In genomic region chr7:106016331-106016730, GRCh38 we compare ENCODE assay signal across 12 cellular contexts.
"Had no signal": no experiment of that assay in that cellular context is flagged by ENCODE, and none has a peak within 500 bp of the region (broad histone marks: within the 10 kb centered on the region; RNA-seq: fewer than 3 reads in every experiment).

No MANE protein-coding gene starts in this region.

- DNase-seq: activated B cell treated with CpG ODN at 0.5 μM for 24 hours; activated CD4-positive, alpha-beta T cell treated with anti-CD3 and anti-CD28 coated beads, Interleukin-2, amount 10 ng/mL, durations not matched to agents 7 days and 5 days; activated CD8-positive, alpha-beta memory T cell treated with anti-CD3 and anti-CD28 coated beads for 24 hours; activated naive CD4-positive, alpha-beta T cell treated with anti-CD3 and anti-CD28 coated beads for 36 hours; activated T-cell treated with anti-CD3 and anti-CD28 coated beads for 4 hours; amygdala; brain microvascular endothelial cell had no signal

- H3K27ac ChIP-seq: brain microvascular endothelial cell, neutrophil, right atrium auricular region, tibial nerve had no signal

- H3K27ac Mint-ChIP-seq: activated B cell treated with CpG ODN at 0.5 μM for 24 hours; activated CD4-positive, alpha-beta T cell treated with anti-CD3 and anti-CD28 coated beads, Interleukin-2, amount 10 ng/mL, durations not matched to agents 7 days and 5 days; activated naive CD4-positive, alpha-beta T cell treated with anti-CD3 and anti-CD28 coated beads for 36 hours; activated T-helper 17 cell treated with anti-CD3 and anti-CD28 coated beads, Interleukin-2, amount 50 U/mL, for 72 hours; stimulated activated memory B cell treated with anti-CD40 and anti-IgM and Interleukin-4, amounts not matched to agents 10 μg/mL and 1 μg/mL and 100 μg/mL, for 72 hours had no signal

- H3K27me3 ChIP-seq: brain microvascular endothelial cell, right atrium auricular region, tibial nerve had no signal

- H3K4me3 ChIP-seq: right atrium auricular region, tibial nerve had no signal

- H3K9me3 Mint-ChIP-seq: activated B cell treated with CpG ODN at 0.5 μM for 24 hours; activated CD4-positive, alpha-beta T cell treated with anti-CD3 and anti-CD28 coated beads, Interleukin-2, amount 10 ng/mL, durations not matched to agents 7 days and 5 days; activated naive CD4-positive, alpha-beta T cell treated with anti-CD3 and anti-CD28 coated beads for 36 hours; activated T-helper 17 cell treated with anti-CD3 and anti-CD28 coated beads, Interleukin-2, amount 50 U/mL, for 72 hours; stimulated activated memory B cell treated with anti-CD40 and anti-IgM and Interleukin-4, amounts not matched to agents 10 μg/mL and 1 μg/mL and 100 μg/mL, for 72 hours had no signal

- H3K4me3 Mint-ChIP-seq: activated B cell treated with CpG ODN at 0.5 μM for 24 hours; activated CD4-positive, alpha-beta T cell treated with anti-CD3 and anti-CD28 coated beads, Interleukin-2, amount 10 ng/mL, durations not matched to agents 7 days and 5 days; activated naive CD4-positive, alpha-beta T cell treated with anti-CD3 and anti-CD28 coated beads for 36 hours; activated T-helper 17 cell treated with anti-CD3 and anti-CD28 coated beads, Interleukin-2, amount 50 U/mL, for 72 hours; stimulated activated memory B cell treated with anti-CD40 and anti-IgM and Interleukin-4, amounts not matched to agents 10 μg/mL and 1 μg/mL and 100 μg/mL, for 72 hours had no signal

- ATAC-seq: activated T-helper 17 cell treated with anti-CD3 and anti-CD28 coated beads, Interleukin-2, amount 50 U/mL, for 72 hours; stimulated activated memory B cell treated with anti-CD40 and anti-IgM and Interleukin-4, amounts not matched to agents 10 μg/mL and 1 μg/mL and 100 μg/mL, for 72 hours had no signal

- H3K9me3 ChIP-seq: neutrophil, right atrium auricular region, tibial nerve had no signal

- H3K36me3 Mint-ChIP-seq: stimulated activated memory B cell treated with anti-CD40 and anti-IgM and Interleukin-4, amounts not matched to agents 10 μg/mL and 1 μg/mL and 100 μg/mL, for 72 hours had no signal

- H3K36me3 ChIP-seq: brain microvascular endothelial cell, neutrophil, right atrium auricular region, tibial nerve had no signal

- H3K4me1 ChIP-seq: right atrium auricular region, tibial nerve had no signal
